In the genomic region with DNA sequence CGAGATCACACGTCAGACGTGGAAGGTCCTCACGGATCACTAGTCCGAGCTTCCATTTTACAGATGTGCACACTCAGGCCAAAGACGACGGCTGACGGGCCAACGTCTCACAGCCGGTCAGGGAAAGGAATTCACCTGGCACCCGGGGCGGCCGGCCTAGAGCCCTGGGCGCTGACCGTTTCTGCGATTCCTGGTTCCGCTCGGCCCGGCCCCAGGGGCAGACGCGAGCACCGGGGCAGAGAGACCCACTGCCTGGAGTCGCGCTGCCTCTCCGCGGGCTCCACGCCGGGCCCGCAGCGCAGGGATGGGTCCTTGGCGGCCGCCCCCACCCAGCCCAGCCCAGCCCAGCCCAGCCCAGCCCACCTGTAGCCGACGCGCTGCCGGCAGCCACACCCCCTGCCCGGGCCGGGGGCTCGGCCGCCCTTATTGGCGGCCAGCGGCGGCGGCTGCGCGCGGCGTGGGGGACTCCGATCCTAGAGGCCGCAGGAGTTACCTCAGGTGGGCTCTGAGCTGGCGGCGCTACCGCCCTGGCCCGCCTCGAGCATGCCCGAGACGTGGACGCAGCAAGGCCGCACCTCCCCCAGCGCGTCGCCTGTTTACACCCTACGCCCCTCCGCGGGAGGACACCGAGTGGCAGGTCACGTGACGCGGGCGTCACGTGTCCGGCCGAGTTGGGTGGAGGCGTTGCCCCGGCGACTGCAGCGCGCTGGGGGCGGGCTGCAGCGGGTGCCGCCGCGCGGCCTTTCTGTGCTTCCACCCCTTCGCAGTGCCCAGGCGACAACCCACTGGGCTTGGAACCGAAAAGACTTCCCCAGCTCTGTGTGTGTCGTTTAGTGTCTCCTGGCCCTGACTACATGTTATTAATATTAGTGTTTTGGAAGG, we compare ENCODE assay signal across 8 cellular contexts.
A peak's percentile ranks its signal among the peaks of the same experiment; 100 is the strongest.
DNase-seq lines count a peak whose midpoint lies in the region; TF ChIP-seq lines count a peak whose summit lies in the region.

No MANE protein-coding gene starts in this region.

- no peak for TF ChIP-seq CTCF in GM20000 (IDR thresholded peaks at IDR 0.05; ENCODE audit: extremely low read depth, missing control alignments)

- DNase-seq in COR-L47 (lab: John Stamatoyannopoulos, UW) (peak; percentile 15), GM20000 (ENCODE audit: low spot score) (peak; percentile 97), HS-5 (ENCODE audit: low read depth) (peak; percentile 64), epidermal melanocyte (ENCODE audit: insufficient read length, low spot score) (peak; percentile 77), middle frontal gyrus (ENCODE audit: extremely low spot score, low spot score) (peak; percentile 94)
- peak; percentile 63 for DNase-seq in NK-92 treated with Interleukin-12 subunit alpha and Interleukin-12 subunit beta, amount 100 ng/mL, for 24 hours (lab: John Stamatoyannopoulos, UW)
- DNase-seq in activated CD8-positive, alpha-beta memory T cell treated with anti-CD3 and anti-CD28 coated beads, Interleukin-2, amount 50 U/mL, for 24 hours (ENCODE audit: extremely low read depth): peak; percentile 66
- peak; percentile 74 to 81 for DNase-seq in stimulated activated CD8-positive, alpha-beta memory T cell treated with anti-CD3 and anti-CD28 coated beads, Interleukin-2, amount 100 ng/mL, for 1 hour (ENCODE audit: low read depth in 2 of 2)

Comparison
In these comparisons a context has a peak if more than half of its experiments do, and no peak if none do; other contexts are left out.
1. Peak in every context shown above with its lines: DNase-seq.
2. DNase-seq: peak in every context shown above with its lines; median percentile 97 in GM20000; 94 in middle frontal gyrus; 78 in stimulated activated CD8-positive, alpha-beta memory T cell treated with anti-CD3 and anti-CD28 coated beads, Interleukin-2, amount 100 ng/mL, for 1 hour; 77 in epidermal melanocyte; 66 in activated CD8-positive, alpha-beta memory T cell treated with anti-CD3 and anti-CD28 coated beads, Interleukin-2, amount 50 U/mL, for 24 hours; 64 in HS-5; 63 in NK-92 treated with Interleukin-12 subunit alpha and Interleukin-12 subunit beta, amount 100 ng/mL, for 24 hours; 15 in COR-L47.